21 cellular contexts compared by ENCODE assay signal in the genomic region with DNA sequence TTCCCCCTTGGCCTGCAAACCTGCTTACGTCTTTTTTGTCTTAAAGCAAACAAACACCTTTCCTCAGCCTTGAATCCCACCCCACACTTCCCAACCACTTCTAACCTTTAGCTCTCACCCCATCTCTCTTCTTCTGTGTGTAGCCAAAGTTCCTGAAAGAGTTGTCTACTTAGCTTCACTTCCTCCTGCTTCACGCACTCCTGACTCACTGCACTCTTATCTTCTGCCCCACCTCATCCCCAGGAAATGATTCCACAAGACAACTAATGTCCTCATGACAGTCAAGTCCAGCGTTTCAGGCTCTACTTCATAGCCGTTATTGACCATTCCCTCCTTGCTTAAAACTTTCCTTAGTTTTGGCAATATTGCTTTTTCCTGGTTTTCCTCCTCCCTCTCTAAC. TPM values are rescaled to one million over a fixed set of nuclear protein-coding genes. Genes with fewer than 3 reads are reported as not detected.
DNase-seq lines count a peak whose midpoint lies in the region; ATAC-seq, FAIRE-seq and TF ChIP-seq lines count a peak whose summit lies in the region.
"Had no signal": no experiment of that assay in that cellular context is flagged by ENCODE, and none has a peak within 500 bp of the region (broad histone marks: within the 10 kb centered on the region; RNA-seq: fewer than 3 reads in every experiment).

No MANE protein-coding gene starts in this region.

- peaks cover 0 to 23% (median 5%) of the 10 kb centered on the region in 4 donors for H3K36me3 ChIP-seq in right lobe of liver
- peaks cover 4 to 44% of the 10 kb centered on the region in 2 experiments for H3K36me3 ChIP-seq in HepG2 (replicated peaks in 1 of 2; ENCODE audit: control insufficient read depth in 1 of 2, insufficient read depth in 2 of 2, low read length in 2 of 2)
- peaks cover 10% of the 10 kb centered on the region for H3K36me3 ChIP-seq in astrocyte (ENCODE audit: insufficient read depth, low read length)
- peaks cover 0 to 64% of the 10 kb centered on the region in 2 donors for H3K36me3 ChIP-seq in left lung
- H3K36me3 ChIP-seq in aorta (ENCODE audit: control insufficient read depth in 1 of 2, insufficient read depth in 2 of 2, low read length in 1 of 2), result peaks cover 0 to 2% of the 10 kb centered on the region in 2 donors

- H3K9ac ChIP-seq in HepG2 (ENCODE audit: insufficient read depth, low read depth, low read length) (no peak overlapping the region), astrocyte (ENCODE audit: low read length) (no peak overlapping the region)

- CTCF ChIA-PET in HepG2 (lab: Yijun Ruan, JAX; ENCODE audit: low intra/inter-chr PET ratio, low total read pairs), result no interaction called here

- no peak for TF ChIP-seq RAD21 in HepG2 (CRISPR knock-in tag; IDR thresholded peaks at IDR 0.05)

- TF ChIP-seq EP300 in HepG2 (IDR thresholded peaks at IDR 0.05; ENCODE audit: low read depth in 2 of 2, low read length in 2 of 2) (no peak), HepG2 (CRISPR knock-in tag; IDR thresholded peaks at IDR 0.05; ENCODE audit: borderline replicate concordance) (no peak)

- no peak overlapping the region for H3K4me3 Mint-ChIP-seq in astrocyte (ENCODE audit: unreplicated experiment)
- H3K4me3 Mint-ChIP-seq: activated CD4-positive, alpha-beta T cell treated with anti-CD3 and anti-CD28 coated beads, Interleukin-2, amount 10 ng/mL, durations not matched to agents 24 days and 14 days; activated naive CD8-positive, alpha-beta T cell; activated T-cell treated with anti-CD3 and anti-CD28 coated beads, Interleukin-2, amount 50 U/mL, for 4 hours; CD4-positive, alpha-beta memory T cell; central memory CD8-positive, alpha-beta T cell; endodermal cell; T-helper 1 cell treated with Interleukin-12 subunit alpha and Interleukin-12 subunit beta and Interleukin-4 antibody, amounts not matched to agents 30 μg/mL and 1 μg/mL, for 36 hours had no signal

- DNase-seq in right lobe of liver, result no peak
- DNase-seq in HepG2 (ENCODE audit: low spot score), result no peak
- peak; percentile 30 for DNase-seq in astrocyte (ENCODE audit: low read depth)
- DNase-seq in left lung, result no peak
- no peak for DNase-seq in C1 segment of cervical spinal cord (lab: John Stamatoyannopoulos, UW)
- no peak for DNase-seq in aorta
- no peak for DNase-seq in globus pallidus (ENCODE audit: low spot score)
- no peak for DNase-seq in SK-N-DZ (ENCODE audit: low spot score)
- DNase-seq: activated CD4-positive, alpha-beta T cell treated with anti-CD3 and anti-CD28 coated beads, Interleukin-2, amount 10 ng/mL, durations not matched to agents 24 days and 14 days; activated T-cell treated with anti-CD3 and anti-CD28 coated beads, Interleukin-2, amount 50 U/mL, for 4 hours; CD4-positive, alpha-beta memory T cell; endodermal cell; gastrocnemius medialis; MM.1S; NCI-H82 had no signal

- H3K27ac Mint-ChIP-seq in astrocyte (ENCODE audit: unreplicated experiment), result no peak overlapping the region
- H3K27ac Mint-ChIP-seq: activated CD4-positive, alpha-beta T cell treated with anti-CD3 and anti-CD28 coated beads, Interleukin-2, amount 10 ng/mL, durations not matched to agents 24 days and 14 days; activated naive CD8-positive, alpha-beta T cell; endodermal cell; T-helper 1 cell treated with Interleukin-12 subunit alpha and Interleukin-12 subunit beta and Interleukin-4 antibody, amounts not matched to agents 30 μg/mL and 1 μg/mL, for 36 hours had no signal

- no peak for FAIRE-seq in HepG2 (lab: Jason Lieb, UNC)
- peak; percentile 79 for FAIRE-seq in astrocyte (lab: Jason Lieb, UNC)
- FAIRE-seq: A204.1, H1 had no signal

- H3K4me2 ChIP-seq in HepG2 (ENCODE audit: low read depth, low read length) (no peak overlapping the region), astrocyte (ENCODE audit: low read length) (peak overlapping the region; percentile 14)

- H3K4me1 ChIP-seq in right lobe of liver (no peaks in the 10 kb centered on the region), HepG2 (ENCODE audit: insufficient read depth, low read length) (no peaks in the 10 kb centered on the region), astrocyte (ENCODE audit: insufficient read depth, low read length) (peaks cover 7% of the 10 kb centered on the region), left lung (peaks cover 0 to 10% of the 10 kb centered on the region in 2 donors), aorta (ENCODE audit: control insufficient read depth in 1 of 2, insufficient read depth in 2 of 2, low read length in 2 of 2) (no peaks in the 10 kb centered on the region)

- ATAC-seq in right lobe of liver (peak in 3 of 4 donors; percentile 42 to 70 (median 64)), HepG2 (no peak), left lung (peak; percentile 26), aorta (ENCODE audit: low FRiP score) (no peak)
- ATAC-seq: activated T-cell treated with anti-CD3 and anti-CD28 coated beads, Interleukin-2, amount 50 U/mL, for 4 hours; gastrocnemius medialis; sciatic nerve had no signal

- WGBS in right lobe of liver (ENCODE audit: insufficient coverage, low coverage, low lambda C conversion rate, missing lambda C conversion rate), result 79% methylated on average over 4 of the region's 4 CpGs
- WGBS in HepG2 (ENCODE audit: low lambda C conversion rate), result 89% methylated on average over 4 of the region's 4 CpGs
- WGBS in aorta, 2 donors, result 76 to 82% methylated on average over 4 of the region's 4 CpGs

- H3K9me3 Mint-ChIP-seq in astrocyte (ENCODE audit: unreplicated experiment), result no peaks in the 10 kb centered on the region
- H3K9me3 Mint-ChIP-seq: activated CD4-positive, alpha-beta T cell treated with anti-CD3 and anti-CD28 coated beads, Interleukin-2, amount 10 ng/mL, durations not matched to agents 24 days and 14 days; activated T-cell treated with anti-CD3 and anti-CD28 coated beads, Interleukin-2, amount 50 U/mL, for 4 hours; CD4-positive, alpha-beta memory T cell; central memory CD8-positive, alpha-beta T cell; endodermal cell; T-helper 1 cell treated with Interleukin-12 subunit alpha and Interleukin-12 subunit beta and Interleukin-4 antibody, amounts not matched to agents 30 μg/mL and 1 μg/mL, for 36 hours had no signal

- H3K4me1 Mint-ChIP-seq in astrocyte (ENCODE audit: low read depth, unreplicated experiment), result no peaks in the 10 kb centered on the region
- H3K4me1 Mint-ChIP-seq: activated CD4-positive, alpha-beta T cell treated with anti-CD3 and anti-CD28 coated beads, Interleukin-2, amount 10 ng/mL, durations not matched to agents 24 days and 14 days; central memory CD8-positive, alpha-beta T cell; endodermal cell had no signal

- TF ChIP-seq CTCF in right lobe of liver (IDR thresholded peaks at IDR 0.05) (no peak), HepG2 (CRISPR knock-in tag; IDR thresholded peaks at IDR 0.05) (no peak), astrocyte (IDR thresholded peaks at IDR 0.05; ENCODE audit: insufficient read depth, low read depth, low read length) (no peak), left lung (IDR thresholded peaks at IDR 0.05) (no peak)

- H3K79me2 ChIP-seq in HepG2 (ENCODE audit: insufficient read depth, low read length), result no peaks in the 10 kb centered on the region
- H3K79me2 ChIP-seq in astrocyte (ENCODE audit: insufficient read depth, low read length), result no peaks in the 10 kb centered on the region

- intact Hi-C loops in right lobe of liver (cut with DNase I), result no loop called here
- intact Hi-C loops in HepG2 (cut with micrococcal nuclease; ENCODE audit: unreplicated experiment), result no loop called here
- intact Hi-C loops in left lung (cut with DNase I), result no loop called here
- intact Hi-C loops in aorta (cut with DNase I), result no loop called here

- H3K27ac ChIP-seq in right lobe of liver (no peak overlapping the region), HepG2 (ENCODE audit: extremely low read length, insufficient read depth, low read length) (no peak overlapping the region), astrocyte (ENCODE audit: low read depth, low read length) (no peak overlapping the region), left lung (peak overlapping the region in 1 of 2 donors; percentile 51), aorta (ENCODE audit: low read depth in 1 of 2, low read length in 2 of 2) (no peak overlapping the region)
- H3K27ac ChIP-seq: gastrocnemius medialis had no signal

- in situ Hi-C loops in HepG2 (cut with HindIII; ENCODE audit: extremely low pct_ligation_motif_present, low pct_unique_long_range_greater_than_20kb), result no loop called here

- no peaks in the 10 kb centered on the region for H3K9me3 ChIP-seq in right lobe of liver
- H3K9me3 ChIP-seq in HepG2 (ENCODE audit: low read length), result no peaks in the 10 kb centered on the region
- H3K9me3 ChIP-seq in astrocyte (ENCODE audit: insufficient read depth, low read depth, low read length), result no peaks in the 10 kb centered on the region
- no peaks in the 10 kb centered on the region for H3K9me3 ChIP-seq in left lung
- no peaks in the 10 kb centered on the region for H3K9me3 ChIP-seq in aorta (ENCODE audit: control insufficient read depth, low read length)
- H3K9me3 ChIP-seq: gastrocnemius medialis had no signal

- no peak for TF ChIP-seq POLR2A in right lobe of liver (IDR thresholded peaks at IDR 0.05)
- no peak for TF ChIP-seq POLR2A in HepG2 (IDR thresholded peaks at IDR 0.05; ENCODE audit: insufficient read depth in 1 of 2, low read depth in 2 of 2, low read length in 2 of 2)

- no peak overlapping the region for H2AFZ ChIP-seq in HepG2 (ENCODE audit: low read length)
- H2AFZ ChIP-seq in astrocyte (ENCODE audit: low read depth, low read length), result no peak overlapping the region

- no TSS peak for BruUV-seq in HepG2 (replicated peaks; lab: Mats Ljungman, UMichigan)

- H4K20me1 ChIP-seq in HepG2 (ENCODE audit: insufficient read depth, low read length) (no peaks in the 10 kb centered on the region), astrocyte (ENCODE audit: insufficient read depth, low read length) (no peaks in the 10 kb centered on the region)

- no peak overlapping the region for H3K4me3 ChIP-seq in right lobe of liver
- H3K4me3 ChIP-seq in HepG2 (replicated peaks in 1 of 3; ENCODE audit: insufficient read depth in 1 of 3, low read depth in 2 of 3, low read length in 3 of 3), result no peak overlapping the region
- H3K4me3 ChIP-seq in astrocyte (ENCODE audit: insufficient read depth, low read depth, low read length), result no peak overlapping the region
- no peak overlapping the region for H3K4me3 ChIP-seq in left lung
- no peak overlapping the region for H3K4me3 ChIP-seq in aorta (ENCODE audit: low read length in 2 of 2)
- H3K4me3 ChIP-seq: gastrocnemius medialis had no signal

- POLR2A ChIA-PET in HepG2 (lab: Yijun Ruan, JAX), result interaction anchor here (1.1 kb wide), 1 partner anchor 11 kb away, joined by 3 read pairs; no protein-coding TSS in a partner anchor

- H3K27me3 Mint-ChIP-seq in astrocyte (ENCODE audit: low read depth, unreplicated experiment), result no peaks in the 10 kb centered on the region
- H3K27me3 Mint-ChIP-seq: activated CD4-positive, alpha-beta T cell treated with anti-CD3 and anti-CD28 coated beads, Interleukin-2, amount 10 ng/mL, durations not matched to agents 24 days and 14 days; activated naive CD8-positive, alpha-beta T cell; CD4-positive, alpha-beta memory T cell; central memory CD8-positive, alpha-beta T cell had no signal

- H3K27me3 ChIP-seq in right lobe of liver (no peaks in the 10 kb centered on the region), HepG2 (ENCODE audit: control insufficient read depth in 1 of 2, insufficient read depth in 2 of 2, low read length in 2 of 2) (no peaks in the 10 kb centered on the region), astrocyte (ENCODE audit: insufficient read depth, low read length) (no peaks in the 10 kb centered on the region), left lung (no peaks in the 10 kb centered on the region), aorta (ENCODE audit: control insufficient read depth in 1 of 2, insufficient read depth in 2 of 2, low read length in 1 of 2) (no peaks in the 10 kb centered on the region)
- H3K27me3 ChIP-seq: gastrocnemius medialis had no signal

- peaks cover 12% of the 10 kb centered on the region for H3K36me3 Mint-ChIP-seq in astrocyte (ENCODE audit: low read depth, unreplicated experiment)

RNA-seq across cellular contexts. Expression of gene EIF2B2, which starts 22.4 kb away (rescaled TPM):
- total RNA-seq in right lobe of liver, result 10 to 100 TPM; 16.1 to 37.5 (median 20.1) TPM
- total RNA-seq in HepG2 (2016; rRNA removed; fragmentation: Illumina TruSeq; extraction: Trizol), result 54.4 and 80.9 TPM in 2 replicates
- 10.9 and 15.6 TPM in 2 replicates for total RNA-seq in HepG2 (2016; cell fraction: cytosol; rRNA removed; fragmentation: Illumina TruSeq; extraction: Trizol; ENCODE audit: low read depth)
- 56.6 and 74.9 TPM in 2 replicates for total RNA-seq in HepG2 (2016; cell fraction: insoluble cytoplasmic fraction; rRNA removed; fragmentation: Illumina TruSeq; extraction: Trizol)
- total RNA-seq in HepG2 (2016; cell fraction: membrane; rRNA removed; fragmentation: Illumina TruSeq; extraction: Trizol), result 18.1 and 24.3 TPM in 2 replicates
- total RNA-seq in HepG2 (2016; cell fraction: nucleus; rRNA removed; fragmentation: Illumina TruSeq; extraction: Trizol), result 26.5 and 26.8 TPM in 2 replicates
- 71.7 and 78.6 TPM in 2 replicates for polyA plus RNA-seq in HepG2 (2011; rRNA removed)
- 69.7 and 85.2 TPM in 2 replicates for polyA plus RNA-seq in HepG2 (2011; cell fraction: cytosol; rRNA removed)
- 27.5 and 29.1 TPM in 2 replicates for polyA plus RNA-seq in HepG2 (2011; cell fraction: nucleus; rRNA removed)
- 33.6 and 54.0 TPM in 2 replicates for polyA plus RNA-seq in HepG2 (2012)
- polyA plus RNA-seq in HepG2 (2016; cell fraction: cytosol; fragmentation: Illumina TruSeq; extraction: Trizol; ENCODE audit: low read depth), result 19.8 and 22.0 TPM in 2 replicates
- polyA plus RNA-seq in HepG2 (2016; cell fraction: insoluble cytoplasmic fraction; fragmentation: Illumina TruSeq; extraction: Trizol; ENCODE audit: low read depth), result 91.0 and 97.2 TPM in 2 replicates
- polyA plus RNA-seq in HepG2 (2016; cell fraction: membrane; fragmentation: Illumina TruSeq; extraction: Trizol; ENCODE audit: low read depth), result 22.9 and 23.0 TPM in 2 replicates
- 37.9 and 39.1 TPM in 2 replicates for polyA plus RNA-seq in HepG2 (2016; cell fraction: nucleus; fragmentation: Illumina TruSeq; extraction: Trizol; ENCODE audit: insufficient read depth, low read depth)
- polyA minus RNA-seq in HepG2 (2011; rRNA and poly(A)+ RNA removed; ENCODE audit: low replicate concordance), result 63.6 and 109 TPM in 2 replicates
- 20.6 and 23.0 TPM in 2 replicates for polyA minus RNA-seq in HepG2 (2011; cell fraction: cytosol; rRNA and poly(A)+ RNA removed)
- polyA minus RNA-seq in HepG2 (2011; cell fraction: nucleus; rRNA and poly(A)+ RNA removed), result 24.2 and 26.6 TPM in 2 replicates
- 37.7 TPM in 2 replicates for total RNA-seq in astrocyte
- total RNA-seq in left lung, result 10 to 100 TPM; 38.7 to 44.4 TPM
- total RNA-seq in aorta, result 10 to 100 TPM; 37.4 to 39.8 TPM
- 10 to 100 TPM in 1 of 2 donors, 1 to 10 TPM in 1; 9.5 to 34.8 TPM for polyA plus RNA-seq in aorta
- polyA plus RNA-seq in SK-N-DZ (2014; cell fraction: cytosol; rRNA removed), result 49.7 and 57.3 TPM in 2 replicates
- polyA plus RNA-seq in SK-N-DZ (2014; cell fraction: nucleus; rRNA removed), result 47.3 and 55.5 TPM in 2 replicates

RNA-seq across cellular contexts. Expression of gene MLH3, which starts 26.2 kb away (rescaled TPM):
- total RNA-seq in right lobe of liver (10 to 100 TPM in 5 of 6 experiments, 1 to 10 TPM in 1; 9.6 to 20.2 (median 13.2) TPM), HepG2 (2016; rRNA removed; fragmentation: Illumina TruSeq; extraction: Trizol) (24.5 and 24.8 TPM in 2 replicates), astrocyte (12.7 and 12.9 TPM in 2 replicates), left lung (10 to 100 TPM; 24.7 to 25.9 TPM), aorta (10 to 100 TPM; 26.7 to 43.6 TPM)
- total RNA-seq in HepG2 (2016; cell fraction: cytosol; rRNA removed; fragmentation: Illumina TruSeq; extraction: Trizol; ENCODE audit: low read depth), result 8.9 and 14.2 TPM in 2 replicates
- 22.2 and 26.0 TPM in 2 replicates for total RNA-seq in HepG2 (2016; cell fraction: insoluble cytoplasmic fraction; rRNA removed; fragmentation: Illumina TruSeq; extraction: Trizol)
- 28.2 and 35.8 TPM in 2 replicates for total RNA-seq in HepG2 (2016; cell fraction: membrane; rRNA removed; fragmentation: Illumina TruSeq; extraction: Trizol)
- total RNA-seq in HepG2 (2016; cell fraction: nucleus; rRNA removed; fragmentation: Illumina TruSeq; extraction: Trizol), result 29.1 and 31.2 TPM in 2 replicates
- polyA plus RNA-seq in HepG2 (2011; rRNA removed) (14.4 and 15.3 TPM in 2 replicates), aorta (10 to 100 TPM in 1 of 2 donors, 1 to 10 TPM in 1; 7.3 to 18.5 TPM)
- 7.8 and 9.0 TPM in 2 replicates for polyA plus RNA-seq in HepG2 (2011; cell fraction: cytosol; rRNA removed)
- polyA plus RNA-seq in HepG2 (2011; cell fraction: nucleus; rRNA removed), result 20.0 and 23.6 TPM in 2 replicates
- 9.7 and 11.4 TPM in 2 replicates for polyA plus RNA-seq in HepG2 (2012)
- polyA plus RNA-seq in HepG2 (2016; cell fraction: cytosol; fragmentation: Illumina TruSeq; extraction: Trizol; ENCODE audit: low read depth), result 0.34 and 0.69 TPM in 2 replicates
- polyA plus RNA-seq in HepG2 (2016; cell fraction: insoluble cytoplasmic fraction; fragmentation: Illumina TruSeq; extraction: Trizol; ENCODE audit: low read depth), result 8.3 and 12.1 TPM in 2 replicates
- polyA plus RNA-seq in HepG2 (2016; cell fraction: membrane; fragmentation: Illumina TruSeq; extraction: Trizol; ENCODE audit: low read depth), result 1.5 and 2.4 TPM in 2 replicates
- 22.5 and 23.9 TPM in 2 replicates for polyA plus RNA-seq in HepG2 (2016; cell fraction: nucleus; fragmentation: Illumina TruSeq; extraction: Trizol; ENCODE audit: insufficient read depth, low read depth)
- polyA minus RNA-seq in HepG2 (2011; rRNA and poly(A)+ RNA removed; ENCODE audit: low replicate concordance), result 21.0 TPM in 2 replicates
- 12.5 and 12.9 TPM in 2 replicates for polyA minus RNA-seq in HepG2 (2011; cell fraction: cytosol; rRNA and poly(A)+ RNA removed)
- 53.3 and 70.0 TPM in 2 replicates for polyA minus RNA-seq in HepG2 (2011; cell fraction: nucleus; rRNA and poly(A)+ RNA removed)
- 2.4 and 4.0 TPM in 2 replicates for polyA plus RNA-seq in SK-N-DZ (2014; cell fraction: cytosol; rRNA removed)
- polyA plus RNA-seq in SK-N-DZ (2014; cell fraction: nucleus; rRNA removed), result 4.8 TPM in 2 replicates

RNA-seq across cellular contexts. Expression of gene ACYP1, which starts 38.7 kb away (rescaled TPM):
- total RNA-seq in right lobe of liver (1 to 10 TPM; 1.7 to 6.6 (median 3.6) TPM), HepG2 (2016; rRNA removed; fragmentation: Illumina TruSeq; extraction: Trizol) (9.7 and 11.1 TPM in 2 replicates), astrocyte (6.9 and 8.9 TPM in 2 replicates), left lung (10 to 100 TPM in 1 of 2 donors, 1 to 10 TPM in 1; 9.8 to 15.8 TPM), aorta (10 to 100 TPM; 10.5 to 23.9 TPM)
- 3.0 and 3.7 TPM in 2 replicates for total RNA-seq in HepG2 (2016; cell fraction: cytosol; rRNA removed; fragmentation: Illumina TruSeq; extraction: Trizol; ENCODE audit: low read depth)
- 11.8 and 12.0 TPM in 2 replicates for total RNA-seq in HepG2 (2016; cell fraction: insoluble cytoplasmic fraction; rRNA removed; fragmentation: Illumina TruSeq; extraction: Trizol)
- 4.6 and 5.3 TPM in 2 replicates for total RNA-seq in HepG2 (2016; cell fraction: membrane; rRNA removed; fragmentation: Illumina TruSeq; extraction: Trizol)
- total RNA-seq in HepG2 (2016; cell fraction: nucleus; rRNA removed; fragmentation: Illumina TruSeq; extraction: Trizol), result 12.2 and 12.7 TPM in 2 replicates
- polyA plus RNA-seq in HepG2 (2011; rRNA removed) (17.3 and 22.4 TPM in 2 replicates), aorta (10 to 100 TPM; 11.3 to 21.6 TPM)
- 16.7 and 19.1 TPM in 2 replicates for polyA plus RNA-seq in HepG2 (2011; cell fraction: cytosol; rRNA removed)
- polyA plus RNA-seq in HepG2 (2011; cell fraction: nucleus; rRNA removed), result 8.6 and 13.9 TPM in 2 replicates
- polyA plus RNA-seq in HepG2 (2012), result 18.5 and 20.3 TPM in 2 replicates
- 3.4 and 4.7 TPM in 2 replicates for polyA plus RNA-seq in HepG2 (2016; cell fraction: cytosol; fragmentation: Illumina TruSeq; extraction: Trizol; ENCODE audit: low read depth)
- polyA plus RNA-seq in HepG2 (2016; cell fraction: insoluble cytoplasmic fraction; fragmentation: Illumina TruSeq; extraction: Trizol; ENCODE audit: low read depth), result 18.4 and 21.2 TPM in 2 replicates
- 6.4 and 6.5 TPM in 2 replicates for polyA plus RNA-seq in HepG2 (2016; cell fraction: membrane; fragmentation: Illumina TruSeq; extraction: Trizol; ENCODE audit: low read depth)
- 31.3 and 35.6 TPM in 2 replicates for polyA plus RNA-seq in HepG2 (2016; cell fraction: nucleus; fragmentation: Illumina TruSeq; extraction: Trizol; ENCODE audit: insufficient read depth, low read depth)
- polyA minus RNA-seq in HepG2 (2011; rRNA and poly(A)+ RNA removed; ENCODE audit: low replicate concordance), result 1.6 and 7.3 TPM in 2 replicates
- polyA minus RNA-seq in HepG2 (2011; cell fraction: cytosol; rRNA and poly(A)+ RNA removed), result 2.1 and 2.5 TPM in 2 replicates
- 12.7 and 14.0 TPM in 2 replicates for polyA minus RNA-seq in HepG2 (2011; cell fraction: nucleus; rRNA and poly(A)+ RNA removed)
- 58.8 and 64.3 TPM in 2 replicates for polyA plus RNA-seq in SK-N-DZ (2014; cell fraction: cytosol; rRNA removed)
- 64.1 and 95.6 TPM in 2 replicates for polyA plus RNA-seq in SK-N-DZ (2014; cell fraction: nucleus; rRNA removed)

RNA-seq across cellular contexts. Expression of gene ZC2HC1C, which starts 44.4 kb away (rescaled TPM):
- 1 to 10 TPM; 2.1 to 9.6 (median 3.1) TPM for total RNA-seq in right lobe of liver
- total RNA-seq in HepG2 (2016; rRNA removed; fragmentation: Illumina TruSeq; extraction: Trizol), result 3.3 and 5.3 TPM in 2 replicates
- 2.6 and 3.3 TPM in 2 replicates for total RNA-seq in HepG2 (2016; cell fraction: cytosol; rRNA removed; fragmentation: Illumina TruSeq; extraction: Trizol; ENCODE audit: low read depth)
- total RNA-seq in HepG2 (2016; cell fraction: insoluble cytoplasmic fraction; rRNA removed; fragmentation: Illumina TruSeq; extraction: Trizol), result 4.5 and 4.8 TPM in 2 replicates
- total RNA-seq in HepG2 (2016; cell fraction: membrane; rRNA removed; fragmentation: Illumina TruSeq; extraction: Trizol), result 3.8 and 4.6 TPM in 2 replicates
- 3.6 and 5.8 TPM in 2 replicates for total RNA-seq in HepG2 (2016; cell fraction: nucleus; rRNA removed; fragmentation: Illumina TruSeq; extraction: Trizol)
- 3.0 and 3.5 TPM in 2 replicates for polyA plus RNA-seq in HepG2 (2011; rRNA removed)
- 1.7 and 2.1 TPM in 2 replicates for polyA plus RNA-seq in HepG2 (2011; cell fraction: cytosol; rRNA removed)
- polyA plus RNA-seq in HepG2 (2011; cell fraction: nucleus; rRNA removed), result 2.1 and 3.0 TPM in 2 replicates
- polyA plus RNA-seq in HepG2 (2012), result 1.5 and 2.4 TPM in 2 replicates
- polyA plus RNA-seq in HepG2 (2016; cell fraction: cytosol; fragmentation: Illumina TruSeq; extraction: Trizol; ENCODE audit: low read depth), result 1.6 and 1.9 TPM in 2 replicates
- polyA plus RNA-seq in HepG2 (2016; cell fraction: insoluble cytoplasmic fraction; fragmentation: Illumina TruSeq; extraction: Trizol; ENCODE audit: low read depth), result 4.5 and 6.0 TPM in 2 replicates
- 1.8 and 2.2 TPM in 2 replicates for polyA plus RNA-seq in HepG2 (2016; cell fraction: membrane; fragmentation: Illumina TruSeq; extraction: Trizol; ENCODE audit: low read depth)
- 4.8 and 5.3 TPM in 2 replicates for polyA plus RNA-seq in HepG2 (2016; cell fraction: nucleus; fragmentation: Illumina TruSeq; extraction: Trizol; ENCODE audit: insufficient read depth, low read depth)
- polyA minus RNA-seq in HepG2 (2011; rRNA and poly(A)+ RNA removed; ENCODE audit: low replicate concordance), result 0.82 and 0.98 TPM in 2 replicates
- polyA minus RNA-seq in HepG2 (2011; cell fraction: cytosol; rRNA and poly(A)+ RNA removed), result 0.88 and 1.5 TPM in 2 replicates
- polyA minus RNA-seq in HepG2 (2011; cell fraction: nucleus; rRNA and poly(A)+ RNA removed), result 2.4 and 4.8 TPM in 2 replicates
- total RNA-seq in astrocyte, result 1.4 and 1.7 TPM in 2 replicates
- 1 to 10 TPM; 3.1 to 4.6 TPM for total RNA-seq in left lung
- 1 to 10 TPM; 1.8 to 2.0 TPM for total RNA-seq in aorta
- polyA plus RNA-seq in aorta, result 1 to 10 TPM; 3.1 to 8.0 TPM
- 3.4 and 6.9 TPM in 2 replicates for polyA plus RNA-seq in SK-N-DZ (2014; cell fraction: cytosol; rRNA removed)
- polyA plus RNA-seq in SK-N-DZ (2014; cell fraction: nucleus; rRNA removed), result 0.95 and 1.7 TPM in 2 replicates

Comparison
In these comparisons a context has a peak if more than half of its experiments do, and no peak if none do; other contexts are left out.
1. ATAC-seq: peak in right lobe of liver (3 of 4) and left lung (single experiment); none in HepG2 (single experiment) and aorta (single experiment).